25 cellular contexts compared by ENCODE assay signal in the genomic region with DNA sequence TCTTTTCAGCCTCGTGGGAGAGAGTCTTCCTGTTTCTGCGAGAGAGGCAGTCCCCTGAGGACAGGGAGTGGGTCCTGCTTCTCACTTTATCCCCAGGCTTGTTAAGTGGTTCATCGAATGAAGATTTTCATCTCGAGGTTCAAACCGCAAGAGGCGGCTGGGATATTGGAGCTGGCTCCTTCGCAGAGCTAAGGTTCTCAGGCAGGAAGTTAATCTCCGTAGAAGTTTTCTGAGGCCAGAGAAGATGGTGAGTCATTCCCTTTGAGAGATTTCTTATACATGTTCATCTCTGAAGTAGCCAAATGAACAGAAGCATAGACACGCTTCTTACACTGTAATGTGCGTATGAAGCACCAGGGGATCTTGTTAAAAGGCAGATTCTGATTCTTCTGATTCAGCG.
DNase-seq lines count a peak whose midpoint lies in the region; ATAC-seq, FAIRE-seq and TF ChIP-seq lines count a peak whose summit lies in the region.
"Had no signal": no experiment of that assay in that cellular context is flagged by ENCODE, and none has a peak within 500 bp of the region (broad histone marks: within the 10 kb centered on the region; RNA-seq: fewer than 3 reads in every experiment).

No MANE protein-coding gene starts in this region.

- H3K27ac Mint-ChIP-seq in activated T-helper 17 cell treated with anti-CD3 and anti-CD28 coated beads, Interleukin-2, amount 50 U/mL, for 72 hours, result no peak overlapping the region
- H3K27ac Mint-ChIP-seq: activated CD8-positive, alpha-beta T cell treated with anti-CD3 and anti-CD28 coated beads, Interleukin-2, amount 10 ng/mL, durations not matched to agents 7 days and 5 days; activated naive CD8-positive, alpha-beta T cell treated with anti-CD3 and anti-CD28 coated beads for 36 hours; CD4-positive, CD25-positive, alpha-beta regulatory T cell; IgD-negative memory B cell; nephron; T-helper 1 cell treated with Interleukin-12 subunit alpha and Interleukin-12 subunit beta and Interleukin-4 antibody, amounts not matched to agents 30 μg/mL and 1 μg/mL, for 36 hours had no signal

- H3K4me1 Mint-ChIP-seq in activated T-helper 17 cell treated with anti-CD3 and anti-CD28 coated beads, Interleukin-2, amount 50 U/mL, for 72 hours, result peaks cover 3% of the 10 kb centered on the region

- H3K4me1 ChIP-seq in A673 (ENCODE audit: insufficient read depth, low read length, poor library complexity, severe bottlenecking), result no peaks in the 10 kb centered on the region
- H3K4me1 ChIP-seq: tibial nerve had no signal

- H3K36me3 Mint-ChIP-seq in activated T-helper 17 cell treated with anti-CD3 and anti-CD28 coated beads, Interleukin-2, amount 50 U/mL, for 72 hours (ENCODE audit: low read depth), result no peaks in the 10 kb centered on the region
- H3K36me3 Mint-ChIP-seq: activated naive CD8-positive, alpha-beta T cell treated with anti-CD3 and anti-CD28 coated beads for 36 hours; CD4-positive, CD25-positive, alpha-beta regulatory T cell; IgD-negative memory B cell had no signal

- CTCF ChIA-PET in A673 (lab: Charles Lee), result no interaction called here

- ATAC-seq in activated T-helper 17 cell treated with anti-CD3 and anti-CD28 coated beads, Interleukin-2, amount 50 U/mL, for 72 hours (replicated peaks), result peak; percentile 57
- ATAC-seq in left colon, result no peak
- ATAC-seq: activated CD8-positive, alpha-beta T cell treated with anti-CD3 and anti-CD28 coated beads, Interleukin-2, amount 10 ng/mL, durations not matched to agents 7 days and 5 days had no signal

- no peaks in the 10 kb centered on the region for H3K27me3 ChIP-seq in A673 (replicated peaks; ENCODE audit: insufficient read depth, low read depth, low read length, poor library complexity)
- H3K27me3 ChIP-seq: ovary, tibial nerve had no signal

- BruUV-seq in A673 (replicated peaks; lab: Mats Ljungman, UMichigan), result no TSS peak

- H3K9me3 ChIP-seq in A673 (ENCODE audit: low read depth, low read length, poor library complexity, severe bottlenecking), result no peaks in the 10 kb centered on the region
- H3K9me3 ChIP-seq: ovary had no signal

- no peaks in the 10 kb centered on the region for H3K36me3 ChIP-seq in A673 (ENCODE audit: insufficient read depth, low read length, poor library complexity, severe bottlenecking)
- H3K36me3 ChIP-seq: ovary, tibial nerve had no signal

- H3K27me3 Mint-ChIP-seq in activated T-helper 17 cell treated with anti-CD3 and anti-CD28 coated beads, Interleukin-2, amount 50 U/mL, for 72 hours, result no peaks in the 10 kb centered on the region
- H3K27me3 Mint-ChIP-seq: activated naive CD8-positive, alpha-beta T cell treated with anti-CD3 and anti-CD28 coated beads for 36 hours; CD4-positive, CD25-positive, alpha-beta regulatory T cell had no signal

- no peak overlapping the region for H3K4me3 Mint-ChIP-seq in activated T-helper 17 cell treated with anti-CD3 and anti-CD28 coated beads, Interleukin-2, amount 50 U/mL, for 72 hours
- H3K4me3 Mint-ChIP-seq: activated CD8-positive, alpha-beta T cell treated with anti-CD3 and anti-CD28 coated beads, Interleukin-2, amount 10 ng/mL, durations not matched to agents 7 days and 5 days; activated naive CD8-positive, alpha-beta T cell treated with anti-CD3 and anti-CD28 coated beads for 36 hours; CD4-positive, CD25-positive, alpha-beta regulatory T cell; nephron; T-helper 1 cell treated with Interleukin-12 subunit alpha and Interleukin-12 subunit beta and Interleukin-4 antibody, amounts not matched to agents 30 μg/mL and 1 μg/mL, for 36 hours had no signal

- peaks cover 5% of the 10 kb centered on the region for H3K9me3 Mint-ChIP-seq in activated T-helper 17 cell treated with anti-CD3 and anti-CD28 coated beads, Interleukin-2, amount 50 U/mL, for 72 hours
- H3K9me3 Mint-ChIP-seq: activated naive CD8-positive, alpha-beta T cell treated with anti-CD3 and anti-CD28 coated beads for 36 hours had no signal

- POLR2A ChIA-PET in A673 (lab: Charles Lee; ENCODE audit: low non-redundant PET), result no interaction called here

- no peak overlapping the region for H3K27ac ChIP-seq in A673 (ENCODE audit: low read depth, low read length, poor library complexity, severe bottlenecking)
- H3K27ac ChIP-seq: ovary, tibial nerve had no signal

- no peak for FAIRE-seq in D721Med (lab: Jason Lieb, UNC)
- FAIRE-seq: endometrium, H54, small intestine had no signal

- intact Hi-C loops in A673 (cut with micrococcal nuclease; ENCODE audit: unreplicated experiment) (no loop called here), left colon (cut with DNase I, micrococcal nuclease) (no loop called here)

- DNase-seq in A673 (ENCODE audit: low spot score) (peak; percentile 62), Daoy (ENCODE audit: low read depth) (peak; percentile 32), inferior parietal cortex (ENCODE audit: extremely low spot score) (peak; percentile 15), NCI-H345 (lab: John Stamatoyannopoulos, UW) (no peak), left colon (no peak), D721Med (ENCODE audit: insufficient read length, low spot score) (no peak)
- DNase-seq: activated CD4-positive, CD25-positive, alpha-beta regulatory T cell treated with anti-CD3 and anti-CD28 coated beads, Interleukin-2, amount 50 U/mL, for 72 hours; activated CD8-positive, alpha-beta T cell treated with anti-CD3 and anti-CD28 coated beads, Interleukin-2, amount 10 ng/mL, durations not matched to agents 7 days and 5 days; activated naive CD8-positive, alpha-beta T cell treated with anti-CD3 and anti-CD28 coated beads for 36 hours; aorta; CD4-positive, CD25-positive, alpha-beta regulatory T cell; central memory CD4-positive, alpha-beta T cell; dermis blood vessel endothelial cell; head of caudate nucleus; NCI-H1436; ovary; small intestine; stimulated activated CD4-positive, alpha-beta T cell treated with anti-CD3 and anti-CD28 coated beads, Interleukin-2, amount 100 ng/mL, for 24 hours had no signal

- no peak overlapping the region for H3K4me3 ChIP-seq in A673 (ENCODE audit: low read depth, low read length, poor library complexity, severe bottlenecking)
- H3K4me3 ChIP-seq: ovary, tibial nerve had no signal

- TF ChIP-seq CTCF in A673 (conservative IDR thresholded peaks at IDR 0.05; ENCODE audit: low read depth, low read length), result no peak
- TF ChIP-seq CTCF in D721Med (IDR thresholded peaks at IDR 0.05; ENCODE audit: insufficient read depth, missing control alignments), result no peak

Comparison
In these comparisons a context has a peak if more than half of its experiments do, and no peak if none do; other contexts are left out.
1. DNase-seq: peak in A673 (single experiment), Daoy (single experiment) and inferior parietal cortex (single experiment); none in NCI-H345 (single experiment), left colon (0 of 2) and D721Med (single experiment).